Comparison of ENCODE assay signal across 22 cellular contexts in the genomic region with DNA sequence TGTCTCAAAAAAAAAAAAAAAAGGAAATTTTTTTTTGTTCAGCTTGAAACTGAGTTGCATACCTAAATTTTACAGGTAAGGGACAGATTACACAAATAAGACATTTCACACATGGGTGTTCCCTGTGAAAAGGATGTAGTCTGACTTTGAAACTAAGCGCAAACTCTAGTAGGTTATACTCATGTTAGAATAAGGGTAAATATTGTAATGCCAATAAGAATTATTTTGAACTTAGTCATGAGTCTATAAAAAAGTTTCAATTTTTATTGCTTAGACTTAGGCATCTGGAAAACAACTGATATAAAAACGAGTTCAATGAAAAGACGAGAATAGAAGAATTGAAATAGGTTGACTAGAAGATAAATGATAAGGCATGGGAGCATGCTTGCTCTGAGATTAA.
A peak's percentile ranks its signal among the peaks of the same experiment; 100 is the strongest.
DNase-seq lines count a peak whose midpoint lies in the region; ATAC-seq and TF ChIP-seq lines count a peak whose summit lies in the region.
"Had no signal": no experiment of that assay in that cellular context is flagged by ENCODE, and none has a peak within 500 bp of the region (broad histone marks: within the 10 kb centered on the region; RNA-seq: fewer than 3 reads in every experiment).

No MANE protein-coding gene starts in this region.

- H3K4ac ChIP-seq in mesenchymal stem cell (ENCODE audit: low read depth in 1 of 2, low read length in 2 of 2) = no peak overlapping the region

- no peak overlapping the region for H2BK120ac ChIP-seq in mesenchymal stem cell (ENCODE audit: low read depth, low read length)

- H3K36me3 ChIP-seq in colonic mucosa (no peaks in the 10 kb centered on the region), mesenchymal stem cell (ENCODE audit: control insufficient read depth in 1 of 2, insufficient read depth in 2 of 2, low read depth in 1 of 2, low read length in 2 of 2) (no peaks in the 10 kb centered on the region), vagina (no peaks in the 10 kb centered on the region), heart left ventricle (no peaks in the 10 kb centered on the region)
- H3K36me3 ChIP-seq: MG63 had no signal

- intact Hi-C loops in colonic mucosa (cut with DNase I) (no loop called here), vagina (cut with DNase I) (no loop called here), heart left ventricle (cut with DNase I) (no loop called here)

- H3K4me1 ChIP-seq in colonic mucosa (no peaks in the 10 kb centered on the region), mesenchymal stem cell (ENCODE audit: control insufficient read depth, insufficient read depth, low read depth, low read length) (peaks cover 1% of the 10 kb centered on the region), vagina (peaks cover 13% of the 10 kb centered on the region), heart left ventricle (peaks cover 0 to 5% (median 0%) of the 10 kb centered on the region in 12 donors)

- no peak overlapping the region for H2BK5ac ChIP-seq in mesenchymal stem cell (ENCODE audit: low read depth, low read length, poor library complexity, severe bottlenecking)

- no peak overlapping the region for H2AFZ ChIP-seq in mesenchymal stem cell (ENCODE audit: low read depth, low read length)

- DNase-seq in LoVo (ENCODE audit: low spot score) = peak; percentile 17
- no peak for DNase-seq in colonic mucosa
- no peak for DNase-seq in mesenchymal stem cell
- no peak for DNase-seq in vagina (ENCODE audit: extremely low spot score in 2 of 2)
- DNase-seq in SHP77 (lab: John Stamatoyannopoulos, UW) = no peak
- DNase-seq in T1000 (lab: John Stamatoyannopoulos, UW) = no peak
- no peak for DNase-seq in heart left ventricle
- DNase-seq: C1 segment of cervical spinal cord; CD4-positive, alpha-beta memory T cell; COR-L47; DMS53; KBM-7; MG63; NCI-H1105 treated with DMSO at 0.1 percent for 48 hours; NCI-H146; NCI-H1930; NCI-H446; NCI-H82; NK-92 treated with Interleukin-12 subunit alpha and Interleukin-12 subunit beta, amount 100 ng/mL, for 24 hours; RPMI8226; SHP77 treated with DMSO at 0.1 percent for 48 hours; SK-N-SH had no signal

- no peak overlapping the region for H3K4me3 ChIP-seq in colonic mucosa
- peak overlapping the region in 1 of 2 experiments; percentile 60 for H3K4me3 ChIP-seq in mesenchymal stem cell (ENCODE audit: insufficient read depth in 1 of 2, low read depth in 1 of 2, low read length in 2 of 2)
- peak overlapping the region in 1 of 2 donors; percentile 15 for H3K4me3 ChIP-seq in vagina
- peak overlapping the region in 1 of 12 donors; percentile 4 for H3K4me3 ChIP-seq in heart left ventricle
- H3K4me3 ChIP-seq: MG63 had no signal

- H3K9ac ChIP-seq in colonic mucosa (ENCODE audit: low read depth in 2 of 2, low read length in 2 of 2) (no peak overlapping the region), mesenchymal stem cell (ENCODE audit: low read length) (peak overlapping the region; percentile 85)
- H3K9ac ChIP-seq: SK-N-SH had no signal

- no peak overlapping the region for H2BK12ac ChIP-seq in mesenchymal stem cell (ENCODE audit: low read length in 2 of 2)

- H3K27me3 ChIP-seq in colonic mucosa (no peaks in the 10 kb centered on the region), mesenchymal stem cell (ENCODE audit: control insufficient read depth in 1 of 2, insufficient read depth in 1 of 2, low read length in 2 of 2) (no peaks in the 10 kb centered on the region), vagina (no peaks in the 10 kb centered on the region), heart left ventricle (no peaks in the 10 kb centered on the region)

- no peak overlapping the region for H4K8ac ChIP-seq in mesenchymal stem cell (ENCODE audit: low read length)

- H3K18ac ChIP-seq in mesenchymal stem cell (ENCODE audit: low read depth in 1 of 2, low read length in 2 of 2) = no peak overlapping the region

- H4K91ac ChIP-seq in mesenchymal stem cell (ENCODE audit: low read length) = no peak overlapping the region

- H3K23ac ChIP-seq in mesenchymal stem cell (ENCODE audit: low read length in 2 of 2) = no peak overlapping the region

- no peaks in the 10 kb centered on the region for H3K9me3 ChIP-seq in colonic mucosa
- no peaks in the 10 kb centered on the region for H3K9me3 ChIP-seq in mesenchymal stem cell (ENCODE audit: control insufficient read depth, low read length)
- no peaks in the 10 kb centered on the region for H3K9me3 ChIP-seq in vagina
- H3K9me3 ChIP-seq in heart left ventricle = no peaks in the 10 kb centered on the region
- H3K9me3 ChIP-seq: MG63, SK-N-SH had no signal

- H3K14ac ChIP-seq in mesenchymal stem cell (ENCODE audit: low read length in 2 of 2) = no peak overlapping the region

- no peak overlapping the region for H3K4me2 ChIP-seq in mesenchymal stem cell (ENCODE audit: low read length, poor library complexity, severe bottlenecking)
- H3K4me2 ChIP-seq: SK-N-SH had no signal

- TF ChIP-seq POLR2A in vagina (IDR thresholded peaks at IDR 0.05) (no peak), heart left ventricle (IDR thresholded peaks at IDR 0.05) (no peak)

- ATAC-seq in heart left ventricle = no peak

- H3K79me1 ChIP-seq in mesenchymal stem cell (replicated peaks; ENCODE audit: low read length, poor library complexity, severe bottlenecking) = peaks cover 3% of the 10 kb centered on the region

- 100% methylated on average over 2 of the region's 3 CpGs for WGBS in mesenchymal stem cell
- WGBS in heart left ventricle, 4 donors = 76 to 80% (median 78%) methylated on average over 3 of the region's 3 CpGs

- no peak overlapping the region for H2AK5ac ChIP-seq in mesenchymal stem cell (ENCODE audit: low read length, severe bottlenecking)

- no peak overlapping the region for H2BK15ac ChIP-seq in mesenchymal stem cell (ENCODE audit: low read depth, poor library complexity, severe bottlenecking)

- peak overlapping the region; percentile 14 for H3K27ac ChIP-seq in colonic mucosa
- no peak overlapping the region for H3K27ac ChIP-seq in mesenchymal stem cell (ENCODE audit: low read length, poor library complexity, severe bottlenecking)
- peak overlapping the region; percentile 40 for H3K27ac ChIP-seq in vagina
- no peak overlapping the region for H3K27ac ChIP-seq in heart left ventricle

- TF ChIP-seq CTCF in colonic mucosa (IDR thresholded peaks at IDR 0.05) = no peak
- TF ChIP-seq CTCF in vagina (IDR thresholded peaks at IDR 0.05) = no peak
- TF ChIP-seq CTCF in heart left ventricle (IDR thresholded peaks at IDR 0.05) = no peak

Comparison
In these comparisons a context has a peak if more than half of its experiments do, and no peak if none do; other contexts are left out.
1. H3K27ac ChIP-seq: peak in colonic mucosa (single experiment) and vagina (single experiment); none in mesenchymal stem cell (single experiment) and heart left ventricle (0 of 12).